1 cellular context compared by ENCODE assay signal in the genomic region with DNA sequence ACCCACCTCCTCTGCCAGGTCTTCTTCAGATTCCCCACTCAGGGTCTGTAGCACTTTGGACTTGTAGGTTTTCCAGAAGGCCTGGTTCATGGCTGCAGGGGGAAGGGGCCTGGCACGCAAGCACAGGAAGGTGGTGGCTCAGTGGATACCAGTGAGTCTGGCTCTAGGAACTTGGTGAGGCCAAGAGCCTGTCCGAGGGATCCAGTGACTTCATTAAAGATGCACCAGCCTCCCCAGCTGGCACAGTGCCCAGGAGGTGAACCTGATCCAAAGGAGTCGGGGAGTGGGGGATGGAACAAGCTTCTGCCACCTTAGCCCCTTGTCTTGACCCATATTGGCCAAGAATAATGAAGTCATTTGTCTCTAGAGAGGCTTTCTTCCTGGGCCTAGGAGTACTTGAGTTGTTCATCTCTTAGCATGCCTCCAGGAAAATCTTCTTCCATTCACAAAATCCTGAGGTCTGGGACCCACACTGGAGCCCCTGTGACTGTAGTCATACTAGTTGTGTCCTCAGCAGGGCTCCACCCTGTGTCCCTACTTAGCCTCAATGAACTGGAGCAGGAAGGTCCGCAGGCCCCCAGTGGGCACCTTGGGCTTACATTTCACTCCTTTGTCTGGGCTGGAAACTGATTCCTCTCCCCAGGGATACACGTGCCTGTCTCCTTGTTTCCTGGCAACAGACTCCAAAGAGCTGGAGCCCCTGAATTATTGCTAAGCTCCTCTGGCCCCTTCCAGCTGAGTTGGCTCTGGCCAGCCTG.
TF ChIP-seq lines count a peak whose summit lies in the region.

Gene C1orf232 (minus strand): TSS at position 554 of the 758 bp plus-strand sequence. CDS start 464 bp downstream, at position 90.

TF ChIP-seq in HepG2, 621 proteins besides CTCF, POLR2A, EP300 and RAD21:
- no peak for TF ChIP-seq GATA4 (IDR thresholded peaks at IDR 0.05; ENCODE audit: borderline replicate concordance, low read depth)
- no peak for TF ChIP-seq HIC2 (CRISPR knock-in tag; IDR thresholded peaks at IDR 0.05; ENCODE audit: low read depth)
- no peak for TF ChIP-seq NFE2 (CRISPR knock-in tag; IDR thresholded peaks at IDR 0.05)
- no peak for TF ChIP-seq MZF1 (CRISPR knock-in tag; IDR thresholded peaks at IDR 0.05; ENCODE audit: borderline replicate concordance)
- TF ChIP-seq ONECUT2 (CRISPR knock-in tag; IDR thresholded peaks at IDR 0.05): no peak
- no peak for TF ChIP-seq SNAPC2 (CRISPR knock-in tag; IDR thresholded peaks at IDR 0.05)
- TF ChIP-seq, protein P1, sequence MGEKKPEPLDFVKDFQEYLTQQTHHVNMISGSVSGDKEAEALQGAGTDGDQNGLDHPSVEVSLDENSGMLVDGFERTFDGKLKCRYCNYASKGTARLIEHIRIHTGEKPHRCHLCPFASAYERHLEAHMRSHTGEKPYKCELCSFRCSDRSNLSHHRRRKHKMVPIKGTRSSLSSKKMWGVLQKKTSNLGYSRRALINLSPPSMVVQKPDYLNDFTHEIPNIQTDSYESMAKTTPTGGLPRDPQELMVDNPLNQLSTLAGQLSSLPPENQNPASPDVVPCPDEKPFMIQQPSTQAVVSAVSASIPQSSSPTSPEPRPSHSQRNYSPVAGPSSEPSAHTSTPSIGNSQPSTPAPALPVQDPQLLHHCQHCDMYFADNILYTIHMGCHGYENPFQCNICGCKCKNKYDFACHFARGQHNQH (CRISPR knock-in tag; IDR thresholded peaks at IDR 0.05): no peak
- no peak for TF ChIP-seq GTF3A (CRISPR knock-in tag; conservative IDR thresholded peaks at IDR 0.05)
- no peak for TF ChIP-seq RNF2 (conservative IDR thresholded peaks at IDR 0.05; ENCODE audit: low read depth)
- TF ChIP-seq ZNF781 (CRISPR knock-in tag; IDR thresholded peaks at IDR 0.05; ENCODE audit: borderline replicate concordance, not compliant biosample characterization): no peak
- no peak for TF ChIP-seq SP5 (CRISPR knock-in tag; IDR thresholded peaks at IDR 0.05; ENCODE audit: borderline replicate concordance, low read depth)
- TF ChIP-seq, protein P2, sequence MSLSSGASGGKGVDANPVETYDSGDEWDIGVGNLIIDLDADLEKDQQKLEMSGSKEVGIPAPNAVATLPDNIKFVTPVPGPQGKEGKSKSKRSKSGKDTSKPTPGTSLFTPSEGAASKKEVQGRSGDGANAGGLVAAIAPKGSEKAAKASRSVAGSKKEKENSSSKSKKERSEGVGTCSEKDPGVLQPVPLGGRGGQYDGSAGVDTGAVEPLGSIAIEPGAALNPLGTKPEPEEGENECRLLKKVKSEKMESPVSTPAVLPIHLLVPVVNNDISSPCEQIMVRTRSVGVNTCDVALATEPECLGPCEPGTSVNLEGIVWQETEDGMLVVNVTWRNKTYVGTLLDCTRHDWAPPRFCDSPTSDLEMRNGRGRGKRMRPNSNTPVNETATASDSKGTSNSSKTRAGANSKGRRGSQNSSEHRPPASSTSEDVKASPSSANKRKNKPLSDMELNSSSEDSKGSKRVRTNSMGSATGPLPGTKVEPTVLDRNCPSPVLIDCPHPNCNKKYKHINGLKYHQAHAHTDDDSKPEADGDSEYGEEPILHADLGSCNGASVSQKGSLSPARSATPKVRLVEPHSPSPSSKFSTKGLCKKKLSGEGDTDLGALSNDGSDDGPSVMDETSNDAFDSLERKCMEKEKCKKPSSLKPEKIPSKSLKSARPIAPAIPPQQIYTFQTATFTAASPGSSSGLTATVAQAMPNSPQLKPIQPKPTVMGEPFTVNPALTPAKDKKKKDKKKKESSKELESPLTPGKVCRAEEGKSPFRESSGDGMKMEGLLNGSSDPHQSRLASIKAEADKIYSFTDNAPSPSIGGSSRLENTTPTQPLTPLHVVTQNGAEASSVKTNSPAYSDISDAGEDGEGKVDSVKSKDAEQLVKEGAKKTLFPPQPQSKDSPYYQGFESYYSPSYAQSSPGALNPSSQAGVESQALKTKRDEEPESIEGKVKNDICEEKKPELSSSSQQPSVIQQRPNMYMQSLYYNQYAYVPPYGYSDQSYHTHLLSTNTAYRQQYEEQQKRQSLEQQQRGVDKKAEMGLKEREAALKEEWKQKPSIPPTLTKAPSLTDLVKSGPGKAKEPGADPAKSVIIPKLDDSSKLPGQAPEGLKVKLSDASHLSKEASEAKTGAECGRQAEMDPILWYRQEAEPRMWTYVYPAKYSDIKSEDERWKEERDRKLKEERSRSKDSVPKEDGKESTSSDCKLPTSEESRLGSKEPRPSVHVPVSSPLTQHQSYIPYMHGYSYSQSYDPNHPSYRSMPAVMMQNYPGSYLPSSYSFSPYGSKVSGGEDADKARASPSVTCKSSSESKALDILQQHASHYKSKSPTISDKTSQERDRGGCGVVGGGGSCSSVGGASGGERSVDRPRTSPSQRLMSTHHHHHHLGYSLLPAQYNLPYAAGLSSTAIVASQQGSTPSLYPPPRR (CRISPR knock-in tag; IDR thresholded peaks at IDR 0.05; ENCODE audit: borderline replicate concordance): no peak
- no peak for TF ChIP-seq ZBTB25 (CRISPR knock-in tag; IDR thresholded peaks at IDR 0.05)
- no peak for TF ChIP-seq ZNF737 (CRISPR knock-in tag; IDR thresholded peaks at IDR 0.05; ENCODE audit: borderline replicate concordance)
- no peak for TF ChIP-seq ZNF274 (CRISPR knock-in tag; IDR thresholded peaks at IDR 0.05)
- TF ChIP-seq HBP1 (CRISPR knock-in tag; IDR thresholded peaks at IDR 0.05; ENCODE audit: low read depth): no peak
TF ChIP-seq in HepG2: peak in this region for 0.
